16 cellular contexts compared by ENCODE assay signal in genomic region chr2:171393487-171393886, GRCh38. TPM values are rescaled to one million over a fixed set of nuclear protein-coding genes. Genes with fewer than 3 reads are reported as not detected.
DNase-seq lines count a peak whose midpoint lies in the region; ATAC-seq, FAIRE-seq and TF ChIP-seq lines count a peak whose summit lies in the region.
"Had no signal": no experiment of that assay in that cellular context is flagged by ENCODE, and none has a peak within 500 bp of the region (broad histone marks: within the 10 kb centered on the region; RNA-seq: fewer than 3 reads in every experiment).

No MANE protein-coding gene starts in this region.

- H4K20me1 ChIP-seq in SU-DHL-6 (ENCODE audit: low read depth, low read length) (no peaks in the 10 kb centered on the region), neural cell (ENCODE audit: insufficient read depth) (no peaks in the 10 kb centered on the region)
- H4K20me1 ChIP-seq: BLaER1 treated with 17β-estradiol and CSF1 and Interleukin-3, amounts not matched to agents 10 nM and 100 nM had no signal

- peaks cover 23% of the 10 kb centered on the region for H3F3A ChIP-seq in SU-DHL-6 (ENCODE audit: insufficient read depth)
- H3F3A ChIP-seq in neural cell (ENCODE audit: insufficient read depth, low read length, poor library complexity, severe bottlenecking): no peaks in the 10 kb centered on the region

- H3K27ac ChIP-seq in SU-DHL-6 (ENCODE audit: low read depth, low read length) (no peak overlapping the region), neural cell (ENCODE audit: low read length) (peak overlapping the region; percentile 90)
- H3K27ac ChIP-seq: BLaER1 treated with 17β-estradiol and CSF1 and Interleukin-3, amounts not matched to agents 10 nM and 100 nM had no signal

- no peaks in the 10 kb centered on the region for H3K9me3 ChIP-seq in SU-DHL-6 (ENCODE audit: insufficient read depth, low read length)
- H3K9me3 ChIP-seq in neural cell (ENCODE audit: low read length): no peaks in the 10 kb centered on the region
- H3K9me3 ChIP-seq: HAP-1 had no signal

- ATAC-seq in GM18511 (IDR thresholded peaks at IDR 0.05; ENCODE audit: unreplicated experiment) (no peak), HG03045 (IDR thresholded peaks at IDR 0.05; ENCODE audit: unreplicated experiment) (no peak)
- ATAC-seq: K562 had no signal

- no peak for TF ChIP-seq POLR2A in GM12891 (IDR thresholded peaks at IDR 0.05; ENCODE audit: low read depth, low read length)

- TF ChIP-seq CTCF in SU-DHL-6 (IDR thresholded peaks at IDR 0.05; ENCODE audit: insufficient read depth, low read length, poor library complexity, severe bottlenecking): no peak
- no peak for TF ChIP-seq CTCF in neural cell (IDR thresholded peaks at IDR 0.05; ENCODE audit: poor library complexity, severe bottlenecking)

- no peak overlapping the region for H2AFZ ChIP-seq in SU-DHL-6 (ENCODE audit: low read depth, low read length, severe bottlenecking)
- no peak overlapping the region for H2AFZ ChIP-seq in neural cell (ENCODE audit: low read depth, low read length)

- H3K36me3 ChIP-seq in SU-DHL-6 (ENCODE audit: low read length) (no peaks in the 10 kb centered on the region; the same call in 1 of the 2 replicates), neural cell (ENCODE audit: insufficient read depth, low read length) (no peaks in the 10 kb centered on the region)
- H3K36me3 ChIP-seq: HAP-1 had no signal

- TF ChIP-seq RAD21 in neural cell (conservative IDR thresholded peaks at IDR 0.05): peak; percentile 38

- H3K9ac ChIP-seq in SU-DHL-6 (ENCODE audit: low read length): no peak overlapping the region
- peak overlapping the region; percentile 53 for H3K9ac ChIP-seq in neural cell (ENCODE audit: low read length)
- H3K9ac ChIP-seq: BLaER1 treated with 17β-estradiol and CSF1 and Interleukin-3, amounts not matched to agents 10 nM and 100 nM had no signal

- peak; percentile 81 for FAIRE-seq in GM12891 (lab: Jason Lieb, UNC)
- FAIRE-seq: G401.6, K562 had no signal

- H3K79me2 ChIP-seq in SU-DHL-6 (ENCODE audit: insufficient read depth, low read length): no peaks in the 10 kb centered on the region; the same call in 1 of the 2 replicates
- H3K79me2 ChIP-seq in neural cell (replicated peaks; ENCODE audit: insufficient read depth, low read length): no peaks in the 10 kb centered on the region

- H3K4me3 ChIP-seq in SU-DHL-6 (ENCODE audit: insufficient read depth, low read length, poor library complexity, severe bottlenecking): no peak overlapping the region
- peak overlapping the region; percentile 36 for H3K4me3 ChIP-seq in neural cell (ENCODE audit: low read length)
- H3K4me3 ChIP-seq: BLaER1 treated with 17β-estradiol and CSF1 and Interleukin-3, amounts not matched to agents 10 nM and 100 nM; HAP-1; K562 had no signal

- H3K27me3 ChIP-seq in SU-DHL-6 (ENCODE audit: low read length) (no peaks in the 10 kb centered on the region), neural cell (ENCODE audit: insufficient read depth, low read depth, low read length) (no peaks in the 10 kb centered on the region)
- H3K27me3 ChIP-seq: BLaER1 treated with 17β-estradiol and CSF1 and Interleukin-3, amounts not matched to agents 10 nM and 100 nM had no signal

- DNase-seq in GM12891 (ENCODE audit: insufficient read length, low spot score) (no peak), NCI-H2171 (lab: John Stamatoyannopoulos, UW) (peak; percentile 23), NOMO-1 treated with dmso at 0.1 percent for 144 hours (lab: John Stamatoyannopoulos, UW; ENCODE audit: unreplicated experiment) (no peak)
- DNase-seq: ACHN; CD4-positive, CD25-positive, alpha-beta regulatory T cell; DMS53; EL; GOT3 had no signal

- peak; percentile 97 for TF ChIP-seq EP300 in neural cell (conservative IDR thresholded peaks at IDR 0.05; ENCODE audit: poor library complexity, severe bottlenecking)

- H3K4me2 ChIP-seq in SU-DHL-6 (ENCODE audit: low read depth, low read length, poor library complexity, severe bottlenecking): peak overlapping the region; percentile 23
- H3K4me2 ChIP-seq in neural cell (ENCODE audit: low read length): peak overlapping the region; percentile 27
- H3K4me2 ChIP-seq: BLaER1 treated with 17β-estradiol and CSF1 and Interleukin-3, amounts not matched to agents 10 nM and 100 nM had no signal

- H3K9me2 ChIP-seq in SU-DHL-6 (replicated peaks; ENCODE audit: insufficient read depth, low read length): no peaks in the 10 kb centered on the region
- no peaks in the 10 kb centered on the region for H3K9me2 ChIP-seq in neural cell (ENCODE audit: insufficient read depth, low read length)

TF ChIP-seq in GM12891, 5 proteins besides CTCF, POLR2A, EP300 and RAD21:
- TF ChIP-seq POU2F2 (IDR thresholded peaks at IDR 0.05; ENCODE audit: low read depth, low read length) (no peak), POLR2AphosphoS5 (IDR thresholded peaks at IDR 0.05; ENCODE audit: low read depth, low read length) (no peak), SPI1 (IDR thresholded peaks at IDR 0.05; ENCODE audit: low read depth, low read length) (no peak), PAX5 (IDR thresholded peaks at IDR 0.05; ENCODE audit: insufficient read depth, low read length, severe bottlenecking) (no peak), TAF1 (IDR thresholded peaks at IDR 0.05; ENCODE audit: low read depth, low read length) (no peak)
TF ChIP-seq in GM12891: peak in this region for 0.

TF ChIP-seq in neural cell, 6 proteins besides CTCF, POLR2A, EP300 and RAD21:
- TF ChIP-seq EZH2 (IDR thresholded peaks at IDR 0.05; ENCODE audit: borderline replicate concordance, insufficient read depth, low read length, poor library complexity, severe bottlenecking) (no peak), POLR2AphosphoS5 (IDR thresholded peaks at IDR 0.05) (peak; percentile 89), SMC3 (conservative IDR thresholded peaks at IDR 0.05; ENCODE audit: poor library complexity) (peak; percentile 27)

RNA-seq across cellular contexts. Expression of gene METTL8, which starts 40.3 kb away (rescaled TPM):
- polyA plus RNA-seq in GM12891 (2012; ENCODE audit: low read depth, missing spikeins): 35.0 TPM
- polyA plus RNA-seq in neural cell: 5.3 and 13.7 TPM in 2 replicates
- polyA minus RNA-seq in neural cell: 14.9 and 28.5 TPM in 2 replicates

RNA-seq across cellular contexts. Expression of gene DCAF17, which starts 40.5 kb away (rescaled TPM):
- 8.4 TPM for polyA plus RNA-seq in GM12891 (2012; ENCODE audit: low read depth, missing spikeins)
- polyA plus RNA-seq in neural cell: 17.5 and 20.3 TPM in 2 replicates
- polyA minus RNA-seq in neural cell: 53.1 and 57.6 TPM in 2 replicates
